20 cellular contexts compared by ENCODE assay signal in the genomic region with DNA sequence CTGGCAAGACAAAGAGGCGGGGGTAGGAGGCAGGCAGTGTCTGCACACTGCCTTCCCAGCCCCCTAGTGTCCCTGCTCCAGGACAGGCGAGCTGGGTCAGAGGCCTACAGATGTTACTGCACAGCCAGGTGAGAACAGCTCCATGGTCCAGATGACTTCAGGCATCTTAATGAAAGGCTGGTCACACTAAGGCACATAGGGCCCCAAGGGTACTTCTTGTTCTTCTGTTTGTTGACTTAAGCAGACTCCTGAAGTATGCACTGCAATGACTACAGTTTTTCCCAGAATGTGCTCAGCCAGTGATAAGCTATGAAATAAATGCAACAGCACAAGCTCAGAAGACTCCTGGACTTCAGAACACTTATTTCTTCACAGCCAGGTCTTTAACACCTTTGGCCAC. TPM values are rescaled to one million over a fixed set of nuclear protein-coding genes. Genes with fewer than 3 reads are reported as not detected.
A peak's percentile ranks its signal among the peaks of the same experiment; 100 is the strongest.
DNase-seq lines count a peak whose midpoint lies in the region; ATAC-seq and TF ChIP-seq lines count a peak whose summit lies in the region.
"Had no signal": no experiment of that assay in that cellular context is flagged by ENCODE, and none has a peak within 500 bp of the region (broad histone marks: within the 10 kb centered on the region; RNA-seq: fewer than 3 reads in every experiment).

No MANE protein-coding gene starts in this region.

- WGBS in IMR-90 (ENCODE audit: extremely low coverage in 2 of 2, insufficient read length in 1 of 2), 2 experiments: 89% methylated on average over 1 of the region's 2 CpGs; no CpG with 5 or more reads in 1 of the 2 experiments
- 92% methylated on average over 2 of the region's 2 CpGs for WGBS in prostate gland

- H2BK120ac ChIP-seq in IMR-90 (ENCODE audit: low read depth, low read length): no peak overlapping the region

- H3K4me1 ChIP-seq in IMR-90 (ENCODE audit: control insufficient read depth, insufficient read depth, low read length) (peaks cover 7% of the 10 kb centered on the region), prostate gland (replicated peaks) (no peaks in the 10 kb centered on the region)
- H3K4me1 ChIP-seq: A549, BLaER1 had no signal

- TF ChIP-seq POLR2A in IMR-90 (IDR thresholded peaks at IDR 0.05; ENCODE audit: low read depth, low read length): no peak
- TF ChIP-seq POLR2A in erythroblast (IDR thresholded peaks at IDR 0.05; ENCODE audit: low read length): no peak
- TF ChIP-seq POLR2A in prostate gland (IDR thresholded peaks at IDR 0.05): no peak

- TF ChIP-seq CTCF in IMR-90 (conservative IDR thresholded peaks at IDR 0.05; ENCODE audit: low read depth, low read length): no peak
- no peak for TF ChIP-seq CTCF in astrocyte of the spinal cord (IDR thresholded peaks at IDR 0.05; ENCODE audit: low read depth, low read length)
- no peak for TF ChIP-seq CTCF in fibroblast of villous mesenchyme (IDR thresholded peaks at IDR 0.05; ENCODE audit: insufficient read depth, low read depth, low read length)
- no peak for TF ChIP-seq CTCF in prostate gland (IDR thresholded peaks at IDR 0.05)

- no peak for TF ChIP-seq RAD21 in IMR-90 (IDR thresholded peaks at IDR 0.05; ENCODE audit: low read length)

- H3K36me3 ChIP-seq in IMR-90 (ENCODE audit: control insufficient read depth, insufficient read depth, low read length): no peaks in the 10 kb centered on the region
- no peaks in the 10 kb centered on the region for H3K36me3 ChIP-seq in prostate gland

- no peak overlapping the region for H3K56ac ChIP-seq in IMR-90 (ENCODE audit: extremely low read depth, insufficient read depth, low read length)

- peak; percentile 90 for ATAC-seq in IMR-90 (ENCODE audit: low read depth)
- ATAC-seq: A549; CD8-positive, alpha-beta T cell had no signal

- H4K5ac ChIP-seq in IMR-90 (ENCODE audit: low read depth, low read length): no peak overlapping the region

- no peak overlapping the region for H3K27ac ChIP-seq in IMR-90 (ENCODE audit: insufficient read depth, low read length)
- H3K27ac ChIP-seq in prostate gland: no peak overlapping the region
- H3K27ac ChIP-seq: A549, BLaER1 had no signal

- intact Hi-C loops in IMR-90 (cut with micrococcal nuclease) (no loop called here), prostate gland (cut with DNase I) (no loop called here)

- no peaks in the 10 kb centered on the region for H3K79me1 ChIP-seq in IMR-90 (ENCODE audit: low read depth in 1 of 2, low read length in 2 of 2)

- no peak overlapping the region for H3K4ac ChIP-seq in IMR-90 (ENCODE audit: low read depth, low read length)

- no peak overlapping the region for H2BK15ac ChIP-seq in IMR-90 (ENCODE audit: low read depth, low read length)

- H4K8ac ChIP-seq in IMR-90 (ENCODE audit: low read depth in 2 of 2, low read length in 2 of 2): no peak overlapping the region

- no peak overlapping the region for H3K18ac ChIP-seq in IMR-90 (ENCODE audit: low read depth, low read length)

- POLR2A ChIA-PET in IMR-90 (lab: Charles Lee; ENCODE audit: unreplicated experiment): interaction anchor here (0.5 kb wide), 1 partner anchor 9 kb away, joined by 3 read pairs; no protein-coding TSS in a partner anchor

- CTCF ChIA-PET in IMR-90 (lab: Yijun Ruan, JAX): interaction anchor here (0.7 kb wide), 1 partner anchor 11 kb away, joined by 3 read pairs; no protein-coding TSS in a partner anchor

- no peak overlapping the region for H2BK5ac ChIP-seq in IMR-90 (ENCODE audit: low read depth, low read length, poor library complexity, severe bottlenecking)

- no peaks in the 10 kb centered on the region for H4K20me1 ChIP-seq in IMR-90 (ENCODE audit: insufficient read depth, low read length)
- H4K20me1 ChIP-seq: BLaER1 had no signal

- in situ Hi-C loops in IMR-90 (cut with MboI; ENCODE audit: low sequenced_read_pairs): loop anchor here (10.0 kb wide), 1 partner anchor 668 kb away; no protein-coding TSS in a partner anchor
- in situ Hi-C loops in astrocyte of the spinal cord (cut with HindIII; ENCODE audit: low sequenced_read_pairs): no loop called here

- no peaks in the 10 kb centered on the region for H3K27me3 ChIP-seq in IMR-90 (ENCODE audit: control insufficient read depth, insufficient read depth, low read length)
- no peaks in the 10 kb centered on the region for H3K27me3 ChIP-seq in prostate gland (replicated peaks; ENCODE audit: insufficient read depth)
- H3K27me3 ChIP-seq: BLaER1 had no signal

- no peak overlapping the region for H2AFZ ChIP-seq in IMR-90 (replicated peaks; ENCODE audit: low read length, poor library complexity)

- H4K91ac ChIP-seq in IMR-90 (ENCODE audit: insufficient read depth, low read depth, low read length): no peak overlapping the region

- no peak overlapping the region for H2AK5ac ChIP-seq in IMR-90 (ENCODE audit: low read depth, low read length)

- H3K4me2 ChIP-seq in IMR-90 (ENCODE audit: low read depth, low read length): no peak overlapping the region
- H3K4me2 ChIP-seq: A549, BLaER1 had no signal

- H3K9me1 ChIP-seq in IMR-90 (ENCODE audit: insufficient read depth, low read length): peaks cover 6% of the 10 kb centered on the region; the same call in 1 of the 2 replicates

- dilution Hi-C loops in IMR-90 (cut with HindIII; ENCODE audit: low sequenced_read_pairs, unreplicated experiment): no loop called here

- BruUV-seq in IMR-90 (replicated peaks; lab: Mats Ljungman, UMichigan): no TSS peak

- no peak overlapping the region for H3K23ac ChIP-seq in IMR-90 (ENCODE audit: low read depth, low read length)

- H3K4me3 ChIP-seq in IMR-90 (ENCODE audit: insufficient read depth, low read depth, low read length) (no peak overlapping the region), astrocyte of the spinal cord (ENCODE audit: low read depth, low read length) (no peak overlapping the region), fibroblast of villous mesenchyme (ENCODE audit: low read depth, low read length) (no peak overlapping the region), prostate gland (no peak overlapping the region)
- H3K4me3 ChIP-seq: A549, BLaER1 had no signal

- H3K14ac ChIP-seq in IMR-90 (replicated peaks; ENCODE audit: low read depth, low read length): no peak overlapping the region

- no peak overlapping the region for H2AK9ac ChIP-seq in IMR-90 (replicated peaks; ENCODE audit: low read depth, low read length, poor library complexity)

- peak; percentile 51 for DNase-seq in IMR-90
- peak; percentile 33 for DNase-seq in astrocyte of the spinal cord (ENCODE audit: low read depth, low spot score)
- DNase-seq in fibroblast of villous mesenchyme (ENCODE audit: low read depth): peak; percentile 14
- peak; percentile 88 for DNase-seq in renal cortical epithelial cell (ENCODE audit: low read depth)
- no peak for DNase-seq in T-helper 9 cell
- no peak for DNase-seq in DMS153 treated with DMSO at 0.1 percent for 48 hours (lab: John Stamatoyannopoulos, UW; ENCODE audit: unreplicated experiment)
- DNase-seq in erythroblast (lab: John Stamatoyannopoulos, UW): no peak
- no peak for DNase-seq in prostate gland (ENCODE audit: low spot score)
- DNase-seq: Calu3; CD8-positive, alpha-beta T cell; KBM-7; NCI-H1105 treated with DMSO at 0.1 percent for 48 hours; NCI-H1694 treated with DMSO at 0.1 percent for 48 hours; NCI-H226; NCI-H524; NCI-H82; OCI-M1; Right ventricle myocardium superior had no signal

- no peak overlapping the region for H3K9ac ChIP-seq in IMR-90 (ENCODE audit: low read depth, low read length)
- H3K9ac ChIP-seq: BLaER1 had no signal

- H2BK20ac ChIP-seq in IMR-90 (ENCODE audit: low read depth, low read length): no peak overlapping the region

- H3K9me3 ChIP-seq in IMR-90 (ENCODE audit: control insufficient read depth, insufficient read depth, low read length) (peaks cover 1% of the 10 kb centered on the region; the same call in 1 of the 2 replicates), prostate gland (no peaks in the 10 kb centered on the region)
- H3K9me3 ChIP-seq: A549 had no signal

TF ChIP-seq in IMR-90, 13 proteins besides CTCF, POLR2A, EP300 and RAD21 (continues in another document):
- TF ChIP-seq NFE2L2 (IDR thresholded peaks at IDR 0.05; ENCODE audit: low read depth, low read length) (no peak), MAFK (IDR thresholded peaks at IDR 0.05; ENCODE audit: low read depth, low read length) (no peak), MXI1 (IDR thresholded peaks at IDR 0.05; ENCODE audit: borderline replicate concordance, low read depth, low read length) (no peak), RFX5 (IDR thresholded peaks at IDR 0.05; ENCODE audit: low read depth, low read length) (no peak), SMC3 (IDR thresholded peaks at IDR 0.05; ENCODE audit: low read depth, low read length) (no peak), CEBPB (IDR thresholded peaks at IDR 0.05; ENCODE audit: low read depth, low read length) (no peak), FOS (IDR thresholded peaks at IDR 0.05; ENCODE audit: low read depth, low read length) (no peak)
- TF ChIP-seq, protein P1, sequence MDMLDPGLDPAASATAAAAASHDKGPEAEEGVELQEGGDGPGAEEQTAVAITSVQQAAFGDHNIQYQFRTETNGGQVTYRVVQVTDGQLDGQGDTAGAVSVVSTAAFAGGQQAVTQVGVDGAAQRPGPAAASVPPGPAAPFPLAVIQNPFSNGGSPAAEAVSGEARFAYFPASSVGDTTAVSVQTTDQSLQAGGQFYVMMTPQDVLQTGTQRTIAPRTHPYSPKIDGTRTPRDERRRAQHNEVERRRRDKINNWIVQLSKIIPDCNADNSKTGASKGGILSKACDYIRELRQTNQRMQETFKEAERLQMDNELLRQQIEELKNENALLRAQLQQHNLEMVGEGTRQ (IDR thresholded peaks at IDR 0.05; ENCODE audit: low read depth, low read length): no peak

RNA-seq across cellular contexts. Expression of a gene that starts 27.4 kb away (rescaled TPM):
- total RNA-seq in IMR-90 (2012; rRNA removed) (33.9 and 65.8 TPM in 2 replicates), fibroblast of villous mesenchyme (13.2 and 16.8 TPM in 2 replicates), renal cortical epithelial cell (20.7 and 42.2 TPM in 2 replicates), prostate gland (10 to 100 TPM; 18.1 to 25.9 TPM)
- polyA plus RNA-seq in IMR-90 (2012; rRNA removed): 17.3 and 29.8 TPM in 2 replicates
- polyA plus RNA-seq in IMR-90 (2012; cell fraction: cytosol; rRNA removed): 6.3 and 13.7 TPM in 2 replicates
- 7.8 and 33.3 TPM in 2 replicates for polyA plus RNA-seq in IMR-90 (2012; cell fraction: nucleus; rRNA removed; ENCODE audit: low replicate concordance)

RNA-seq across cellular contexts. Expression of a gene that starts 27.8 kb away (rescaled TPM):
- 481 and 875 TPM in 2 replicates for total RNA-seq in IMR-90 (2012; rRNA removed)
- 308 and 358 TPM in 2 replicates for polyA plus RNA-seq in IMR-90 (2012; rRNA removed)
- polyA plus RNA-seq in IMR-90 (2012; cell fraction: cytosol; rRNA removed): 108 and 177 TPM in 2 replicates
- 87.7 and 227 TPM in 2 replicates for polyA plus RNA-seq in IMR-90 (2012; cell fraction: nucleus; rRNA removed; ENCODE audit: low replicate concordance)
- 313 and 425 TPM in 2 replicates for total RNA-seq in fibroblast of villous mesenchyme
- 519 and 762 TPM in 2 replicates for total RNA-seq in renal cortical epithelial cell
- total RNA-seq in prostate gland: 100 to 1,000 TPM; 113 to 140 TPM

Comparison
In these comparisons a context has a peak if more than half of its experiments do, and no peak if none do; other contexts are left out.
1. DNase-seq: peak in IMR-90 (single experiment), astrocyte of the spinal cord (single experiment), fibroblast of villous mesenchyme (single experiment) and renal cortical epithelial cell (single experiment); none in T-helper 9 cell (single experiment), DMS153 treated with DMSO at 0.1 percent for 48 hours (single experiment), erythroblast (0 of 2) and prostate gland (single experiment).